15 cellular contexts compared by ENCODE assay signal in the genomic region with DNA sequence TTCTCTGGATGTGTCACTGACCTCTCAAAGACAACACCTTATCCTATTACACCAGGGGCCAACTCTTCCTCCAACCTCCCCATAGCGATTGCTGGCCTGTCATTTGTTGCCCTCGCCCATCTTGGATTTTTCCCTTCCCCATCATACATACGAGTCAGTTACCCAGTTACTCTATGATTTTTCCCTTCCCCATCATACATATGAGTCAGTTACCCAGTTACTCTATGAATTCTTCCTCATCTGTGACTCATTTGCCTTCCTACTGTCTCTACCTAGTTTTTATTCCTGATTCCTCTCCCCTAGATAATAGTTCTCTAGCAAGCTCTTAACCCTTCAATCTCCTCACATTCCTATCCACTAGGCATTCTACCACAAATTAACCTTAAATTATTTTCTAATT.
DNase-seq lines count a peak whose midpoint lies in the region; ATAC-seq, FAIRE-seq and TF ChIP-seq lines count a peak whose summit lies in the region.
"Had no signal": no experiment of that assay in that cellular context is flagged by ENCODE, and none has a peak within 500 bp of the region (broad histone marks: within the 10 kb centered on the region; RNA-seq: fewer than 3 reads in every experiment).

No MANE protein-coding gene starts in this region.

- H3K27me3 ChIP-seq in Caco-2 (replicated peaks; ENCODE audit: control insufficient read depth, insufficient read depth, low read length): no peaks in the 10 kb centered on the region

- intact Hi-C loops in Caco-2 (cut with micrococcal nuclease; ENCODE audit: unreplicated experiment): no loop called here

- H3K4me3 Mint-ChIP-seq in Caco-2 (ENCODE audit: unreplicated experiment): no peak overlapping the region
- H3K4me3 Mint-ChIP-seq: activated T-cell treated with anti-CD3 and anti-CD28 coated beads, Interleukin-2, amount 50 U/mL, for 4 hours; CD4-positive, CD25-positive, alpha-beta regulatory T cell; central memory CD8-positive, alpha-beta T cell had no signal

- H3K4me3 ChIP-seq in AG04449 (ENCODE audit: low read depth, low read length): no peak overlapping the region
- no peak overlapping the region for H3K4me3 ChIP-seq in fibroblast of the aortic adventitia (ENCODE audit: low read depth, low read length)
- H3K4me3 ChIP-seq in Caco-2 (ENCODE audit: low read depth, low read length): no peak overlapping the region
- H3K4me3 ChIP-seq: SK-N-MC had no signal

- TF ChIP-seq POLR2A in H54 (IDR thresholded peaks at IDR 0.05; ENCODE audit: low read depth, low read length): no peak

- peak; percentile 57 for FAIRE-seq in H54 (lab: Jason Lieb, UNC)

- no peaks in the 10 kb centered on the region for H3K4me1 Mint-ChIP-seq in Caco-2 (ENCODE audit: low read depth, unreplicated experiment)

- H3K36me3 ChIP-seq in Caco-2 (ENCODE audit: control insufficient read depth, insufficient read depth, low read length): no peaks in the 10 kb centered on the region

- no TSS peak for BruUV-seq in Caco-2 (replicated peaks; lab: Mats Ljungman, UMichigan)

- no peaks in the 10 kb centered on the region for H3K36me3 Mint-ChIP-seq in Caco-2 (ENCODE audit: insufficient read depth, unreplicated experiment)
- H3K36me3 Mint-ChIP-seq: CD4-positive, CD25-positive, alpha-beta regulatory T cell had no signal

- CTCF ChIA-PET in AG04449 (lab: Yijun Ruan, JAX) (no interaction called here), Caco-2 (lab: Charles Lee) (no interaction called here)

- no peaks in the 10 kb centered on the region for H3K9me3 Mint-ChIP-seq in Caco-2 (ENCODE audit: unreplicated experiment)
- H3K9me3 Mint-ChIP-seq: activated T-cell treated with anti-CD3 and anti-CD28 coated beads, Interleukin-2, amount 50 U/mL, for 4 hours; CD4-positive, CD25-positive, alpha-beta regulatory T cell; central memory CD8-positive, alpha-beta T cell had no signal

- H3K27ac Mint-ChIP-seq in Caco-2 (ENCODE audit: unreplicated experiment): no peak overlapping the region
- H3K27ac Mint-ChIP-seq: CD4-positive, CD25-positive, alpha-beta regulatory T cell had no signal

- peak; percentile 82 for ATAC-seq in SK-N-SH treated with all-trans-retinoic acid at 6 μM for 48 hours
- no peak for ATAC-seq in HG03095 (IDR thresholded peaks at IDR 0.05; ENCODE audit: unreplicated experiment)

- TF ChIP-seq CTCF in AG04449 (IDR thresholded peaks at IDR 0.05; ENCODE audit: insufficient read depth, low read length, missing control alignments) (no peak), fibroblast of the aortic adventitia (IDR thresholded peaks at IDR 0.05; ENCODE audit: insufficient read depth, low read length) (no peak), Caco-2 (IDR thresholded peaks at IDR 0.05; ENCODE audit: insufficient read depth in 1 of 2, low read depth in 1 of 2, low read length in 1 of 2, severe bottlenecking in 1 of 2, unreplicated experiment in 1 of 2) (no peak)

- POLR2A ChIA-PET in AG04449 (lab: Yijun Ruan, JAX) (no interaction called here), Caco-2 (lab: Charles Lee) (no interaction called here)

- H3K27me3 Mint-ChIP-seq in Caco-2 (ENCODE audit: insufficient read depth, unreplicated experiment): no peaks in the 10 kb centered on the region
- H3K27me3 Mint-ChIP-seq: central memory CD8-positive, alpha-beta T cell had no signal

- H3K4me1 ChIP-seq in Caco-2: no peaks in the 10 kb centered on the region

- peak; percentile 47 for DNase-seq in AG04449 (ENCODE audit: low read depth, low spot score)
- peak; percentile 53 for DNase-seq in H54 (ENCODE audit: insufficient read length, low spot score)
- peak; percentile 61 for DNase-seq in fibroblast of the aortic adventitia (ENCODE audit: low read depth)
- DNase-seq in Caco-2: no peak
- DNase-seq in RPMI8226: no peak
- DNase-seq in Kasumi-1 (lab: John Stamatoyannopoulos, UW): no peak
- DNase-seq: activated T-cell treated with anti-CD3 and anti-CD28 coated beads, Interleukin-2, amount 50 U/mL, for 4 hours; CD4-positive, CD25-positive, alpha-beta regulatory T cell; NCI-H69; stimulated activated CD4-positive, alpha-beta T cell treated with anti-CD3 and anti-CD28 coated beads, Interleukin-4, amount 100 ng/mL, for 24 hours; stimulated activated naive CD4-positive, alpha-beta T cell treated with Interleukin-2 at 50 U/mL for 16 hours had no signal

- H3K9me3 ChIP-seq in Caco-2: no peaks in the 10 kb centered on the region

TF ChIP-seq in SK-N-SH treated with all-trans-retinoic acid at 6 μM for 48 hours, 23 proteins besides CTCF, POLR2A, EP300 and RAD21:
- no peak for TF ChIP-seq BACH2 (CRISPR knock-in tag; IDR thresholded peaks at IDR 0.05; ENCODE audit: borderline replicate concordance)
- TF ChIP-seq TOX (CRISPR knock-in tag; IDR thresholded peaks at IDR 0.05; ENCODE audit: borderline replicate concordance): peak; percentile 8; the same call in 1 of the 2 replicates
- TF ChIP-seq CSRNP3 (CRISPR knock-in tag; IDR thresholded peaks at IDR 0.05): no peak
- no peak for TF ChIP-seq ISL1 (CRISPR knock-in tag; IDR thresholded peaks at IDR 0.05)
- no peak for TF ChIP-seq ZFP30 (CRISPR knock-in tag; IDR thresholded peaks at IDR 0.05)
- no peak for TF ChIP-seq OSR1 (CRISPR knock-in tag; IDR thresholded peaks at IDR 0.05)
- no peak for TF ChIP-seq TCF4 (CRISPR knock-in tag; IDR thresholded peaks at IDR 0.05; ENCODE audit: borderline replicate concordance)
- TF ChIP-seq RARB (CRISPR knock-in tag; IDR thresholded peaks at IDR 0.05): no peak
- TF ChIP-seq PPARA (CRISPR knock-in tag; IDR thresholded peaks at IDR 0.05; ENCODE audit: borderline replicate concordance): no peak
- TF ChIP-seq ZC3H10 (CRISPR knock-in tag; IDR thresholded peaks at IDR 0.05): 0 out of 2 replicates have a peak, but pooled peaks have one; percentile 10

Comparison
In these comparisons a context has a peak if more than half of its experiments do, and no peak if none do; other contexts are left out.
1. DNase-seq: peak in AG04449 (single experiment), H54 (single experiment) and fibroblast of the aortic adventitia (single experiment); none in Caco-2 (0 of 2), RPMI8226 (single experiment) and Kasumi-1 (0 of 2).